26 cellular contexts compared by ENCODE assay signal in genomic region chr9:29609282-29609681, GRCh38.
"Had no signal": no experiment of that assay in that cellular context is flagged by ENCODE, and none has a peak within 500 bp of the region (broad histone marks: within the 10 kb centered on the region; RNA-seq: fewer than 3 reads in every experiment).

No MANE protein-coding gene starts in this region.

- FAIRE-seq: endometrium, islet of Langerhans, keratinocyte had no signal

- H3K9me3 ChIP-seq: colonic mucosa, esophagus squamous epithelium, gastrocnemius medialis, left lung, lower lobe of right lung, mucosa of descending colon had no signal

- H3K4me1 ChIP-seq: colonic mucosa, esophagus squamous epithelium, gastrocnemius medialis, heart right ventricle, left lung, lower lobe of right lung had no signal

- H3K27me3 ChIP-seq: colonic mucosa, esophagus squamous epithelium, gastrocnemius medialis, heart right ventricle, left lung had no signal

- H3K36me3 ChIP-seq: colonic mucosa, esophagus squamous epithelium, gastrocnemius medialis, heart right ventricle, left lung, lower lobe of right lung had no signal

- ATAC-seq: effector memory CD8-positive, alpha-beta T cell; esophagus mucosa; gastrocnemius medialis; heart right ventricle; left cardiac atrium; left lung; left ventricle myocardium superior; lower lobe of right lung; mucosa of descending colon had no signal

- H3K27ac ChIP-seq: colonic mucosa, epithelial cell of prostate, esophagus squamous epithelium, gastrocnemius medialis, heart right ventricle, left lung, lower lobe of right lung had no signal

- DNase-seq: colonic mucosa; cortex of kidney; effector CD8-positive, alpha-beta T cell; effector memory CD8-positive, alpha-beta T cell; endodermal cell; erythroblast; esophagus squamous epithelium; foreskin fibroblast; foreskin melanocyte; gastrocnemius medialis; glutamatergic neuron; head of caudate nucleus; heart right ventricle; hippocampal formation; left cardiac atrium; left lung; left ventricle myocardium superior; lower lobe of right lung; mesenchymal stem cell; mucosa of descending colon; naive B cell had no signal

- H3K4me3 ChIP-seq: colonic mucosa, esophagus squamous epithelium, gastrocnemius medialis, heart right ventricle, left lung, lower lobe of right lung, mucosa of descending colon had no signal
